11 cellular contexts compared by ENCODE assay signal in the genomic region with DNA sequence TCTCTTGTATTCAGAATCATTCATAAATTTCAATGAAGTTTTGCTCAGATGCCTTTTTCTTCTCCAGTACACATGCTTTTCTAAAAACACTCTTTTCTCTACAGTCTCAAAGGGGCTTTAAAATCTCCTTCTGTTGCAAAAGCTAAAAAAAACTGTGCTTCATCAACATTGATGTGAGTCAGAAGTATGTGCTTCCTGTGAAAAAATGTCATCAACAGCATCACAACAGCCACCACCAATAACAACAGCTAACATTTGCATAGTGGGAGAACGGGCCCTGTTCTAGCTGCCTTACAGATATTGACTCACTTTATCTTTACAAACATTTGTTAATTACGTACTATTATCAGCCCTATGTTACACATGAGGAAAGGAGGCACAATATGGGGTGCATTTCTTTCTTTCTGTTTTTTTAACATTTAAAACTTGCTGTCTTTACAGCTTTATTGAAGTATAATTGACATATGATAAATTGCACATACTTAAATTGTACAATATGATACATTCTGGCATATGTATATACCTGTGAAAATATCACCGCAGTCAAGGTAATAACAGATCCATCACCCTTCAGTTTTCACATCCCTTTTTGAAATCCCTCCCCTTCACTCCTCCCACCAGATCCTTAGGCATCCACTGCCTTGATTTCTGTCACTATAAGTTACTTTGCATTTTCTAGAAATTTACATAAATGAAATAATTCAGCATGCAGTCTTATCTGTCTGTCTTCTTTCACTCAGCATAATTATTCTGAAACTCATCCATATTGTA.
"Had no signal": no experiment of that assay in that cellular context is flagged by ENCODE, and none has a peak within 500 bp of the region (broad histone marks: within the 10 kb centered on the region; RNA-seq: fewer than 3 reads in every experiment).

No MANE protein-coding gene starts in this region.

- ATAC-seq: heart left ventricle had no signal

- DNase-seq: activated CD4-positive, CD25-positive, alpha-beta regulatory T cell; activated naive CD4-positive, alpha-beta T cell treated with anti-CD3 and anti-CD28 coated beads, Interleukin-2, amount 50 U/mL, for 16 hours; adrenal gland; cerebellar nuclear complex; heart left ventricle; mammary epithelial cell; nephron progenitor cell; ovary; retina; tibial artery; uterus had no signal
